ENCODE assay signal across 17 cellular contexts in genomic region chr6:124573953-124574352, GRCh38.
DNase-seq lines count a peak whose midpoint lies in the region; ATAC-seq and TF ChIP-seq lines count a peak whose summit lies in the region.
"Had no signal": no experiment of that assay in that cellular context is flagged by ENCODE, and none has a peak within 500 bp of the region (broad histone marks: within the 10 kb centered on the region; RNA-seq: fewer than 3 reads in every experiment).

No MANE protein-coding gene starts in this region.

- H2AFZ ChIP-seq in MM.1S (ENCODE audit: low read length) = no peak overlapping the region

- H3F3A ChIP-seq in MM.1S (ENCODE audit: insufficient read depth, low read length) = no peaks in the 10 kb centered on the region

- H3K9ac ChIP-seq in MM.1S (ENCODE audit: low read length) = no peak overlapping the region
- H3K9ac ChIP-seq: BLaER1 treated with 17β-estradiol and CSF1 and Interleukin-3, amounts not matched to agents 10 nM and 100 nM had no signal

- H3K9me3 ChIP-seq in left lung (peaks cover 0 to 17% of the 10 kb centered on the region in 2 donors), MM.1S (replicated peaks; ENCODE audit: insufficient read depth, low read length) (no peaks in the 10 kb centered on the region), gastroesophageal sphincter (no peaks in the 10 kb centered on the region), adrenal gland (replicated peaks in 1 of 3) (no peaks in the 10 kb centered on the region)

- H3K9me2 ChIP-seq in MM.1S (replicated peaks; ENCODE audit: insufficient read depth, low read length) = no peaks in the 10 kb centered on the region

- no peak for TF ChIP-seq CTCF in left lung (IDR thresholded peaks at IDR 0.05)
- no peak for TF ChIP-seq CTCF in MM.1S (IDR thresholded peaks at IDR 0.05; ENCODE audit: low read length)
- TF ChIP-seq CTCF in gastroesophageal sphincter (IDR thresholded peaks at IDR 0.05) = no peak
- no peak for TF ChIP-seq CTCF in adrenal gland (IDR thresholded peaks at IDR 0.05)

- H3K4me1 ChIP-seq in left lung (no peaks in the 10 kb centered on the region), MM.1S (ENCODE audit: low read length) (no peaks in the 10 kb centered on the region), gastroesophageal sphincter (no peaks in the 10 kb centered on the region), adrenal gland (replicated peaks in 1 of 2) (no peaks in the 10 kb centered on the region)
- H3K4me1 ChIP-seq: BLaER1 treated with 17β-estradiol and CSF1 and Interleukin-3, amounts not matched to agents 10 nM and 100 nM had no signal

- WGBS in gastroesophageal sphincter (ENCODE audit: low coverage in 1 of 2), 2 donors = 75 to 78% methylated on average over 1 of the region's 1 CpG
- 67 to 81% (median 68%) methylated on average over 1 of the region's 1 CpG for WGBS in adrenal gland, 4 donors

- H3K36me3 ChIP-seq in left lung (no peaks in the 10 kb centered on the region), MM.1S (replicated peaks; ENCODE audit: insufficient read depth, low read length) (no peaks in the 10 kb centered on the region), gastroesophageal sphincter (no peaks in the 10 kb centered on the region), adrenal gland (replicated peaks in 1 of 2) (no peaks in the 10 kb centered on the region)
- H3K36me3 ChIP-seq: BLaER1 treated with 17β-estradiol and CSF1 and Interleukin-3, amounts not matched to agents 10 nM and 100 nM had no signal

- H4K20me1 ChIP-seq in MM.1S (ENCODE audit: insufficient read depth, low read length) = no peaks in the 10 kb centered on the region
- H4K20me1 ChIP-seq: BLaER1 treated with 17β-estradiol and CSF1 and Interleukin-3, amounts not matched to agents 10 nM and 100 nM had no signal

- no peak for TF ChIP-seq EP300 in gastroesophageal sphincter (IDR thresholded peaks at IDR 0.05)

- DNase-seq in NCI-H1417 (lab: John Stamatoyannopoulos, UW) (peak in 2 of 3 experiments; percentile 22 to 90), NCI-H1417 treated with DMSO at 0.1 percent for 48 hours (lab: John Stamatoyannopoulos, UW) (no peak), NCI-H187 (lab: John Stamatoyannopoulos, UW) (peak; percentile 26 to 86), NCI-H2171 (lab: John Stamatoyannopoulos, UW) (peak; percentile 2), left lung (no peak), MM.1S (no peak), adrenal gland (no peak)
- DNase-seq: 8988T; CD8-positive, alpha-beta T cell; KG1; NCI-H1930; NCI-H226; NCI-H526 treated with DMSO at 0.1 percent for 48 hours; NK-92 treated with Interleukin-12 subunit alpha and Interleukin-12 subunit beta, amount 100 ng/mL, for 24 hours had no signal

- H3K4me2 ChIP-seq in MM.1S (ENCODE audit: low read depth, low read length) = no peak overlapping the region
- H3K4me2 ChIP-seq: BLaER1 treated with 17β-estradiol and CSF1 and Interleukin-3, amounts not matched to agents 10 nM and 100 nM had no signal

- ATAC-seq in left lung = peak; percentile 60
- ATAC-seq in gastroesophageal sphincter = no peak
- ATAC-seq: CD8-positive, alpha-beta T cell; Panc1 had no signal

- H3K27me3 ChIP-seq in left lung (no peaks in the 10 kb centered on the region), MM.1S (replicated peaks; ENCODE audit: insufficient read depth, low read length) (no peaks in the 10 kb centered on the region), gastroesophageal sphincter (no peaks in the 10 kb centered on the region), adrenal gland (no peaks in the 10 kb centered on the region)
- H3K27me3 ChIP-seq: BLaER1 treated with 17β-estradiol and CSF1 and Interleukin-3, amounts not matched to agents 10 nM and 100 nM had no signal

- H3K79me2 ChIP-seq in MM.1S (ENCODE audit: low read length) = no peaks in the 10 kb centered on the region

- intact Hi-C loops in left lung (cut with DNase I) = no loop called here
- intact Hi-C loops in adrenal gland (cut with DNase I) = no loop called here

- TF ChIP-seq POLR2A in gastroesophageal sphincter (IDR thresholded peaks at IDR 0.05) (no peak), adrenal gland (IDR thresholded peaks at IDR 0.05) (no peak)

- H3K27ac ChIP-seq in left lung (no peak overlapping the region), MM.1S (ENCODE audit: low read length) (no peak overlapping the region), gastroesophageal sphincter (no peak overlapping the region), adrenal gland (no peak overlapping the region)
- H3K27ac ChIP-seq: BLaER1 treated with 17β-estradiol and CSF1 and Interleukin-3, amounts not matched to agents 10 nM and 100 nM had no signal

- H3K4me3 ChIP-seq in left lung = no peak overlapping the region
- H3K4me3 ChIP-seq in MM.1S (ENCODE audit: low read length) = no peak overlapping the region
- no peak overlapping the region for H3K4me3 ChIP-seq in gastroesophageal sphincter
- H3K4me3 ChIP-seq in adrenal gland = no peak overlapping the region
- H3K4me3 ChIP-seq: BLaER1 treated with 17β-estradiol and CSF1 and Interleukin-3, amounts not matched to agents 10 nM and 100 nM had no signal

Comparison
In these comparisons a context has a peak if more than half of its experiments do, and no peak if none do; other contexts are left out.
1. DNase-seq: peak in NCI-H1417 (2 of 3), NCI-H187 (2 of 2) and NCI-H2171 (single experiment); none in NCI-H1417 treated with DMSO at 0.1 percent for 48 hours (single experiment), left lung (0 of 2), MM.1S (single experiment) and adrenal gland (0 of 7).